ENCODE assay signal across 1 cellular context in genomic region chr10:115001506-115002381, GRCh38.
TF ChIP-seq lines count a peak whose summit lies in the region.

No MANE protein-coding gene starts in this region.

TF ChIP-seq in HepG2, 621 proteins besides CTCF, POLR2A, EP300 and RAD21 (continued from another document):
- TF ChIP-seq TEAD3 (CRISPR knock-in tag; optimal IDR thresholded peaks at IDR 0.05; ENCODE audit: borderline replicate concordance) (peak; percentile 74), ZNF414 (CRISPR knock-in tag; IDR thresholded peaks at IDR 0.05) (no peak), ZNF800 (CRISPR knock-in tag; IDR thresholded peaks at IDR 0.05) (peak; percentile 47; the same call in 1 of the 2 replicates), ZNF564 (CRISPR knock-in tag; IDR thresholded peaks at IDR 0.05) (no peak), NR2F1 (CRISPR knock-in tag; IDR thresholded peaks at IDR 0.05) (no peak), SAFB2 (CRISPR knock-in tag; IDR thresholded peaks at IDR 0.05; ENCODE audit: borderline replicate concordance, low read depth) (no peak), FOXA1 (IDR thresholded peaks at IDR 0.05) (no peak), FOXA1 (CRISPR knock-in tag; IDR thresholded peaks at IDR 0.05) (0 out of 2 replicates have a peak, but pooled peaks have one; percentile 25), SKI (IDR thresholded peaks at IDR 0.05; ENCODE audit: partially characterized antibody) (no peak), TBX2 (CRISPR knock-in tag; IDR thresholded peaks at IDR 0.05; ENCODE audit: borderline replicate concordance) (0 out of 2 replicates have a peak, but pooled peaks have one; percentile 36), ZNF775 (CRISPR knock-in tag; IDR thresholded peaks at IDR 0.05; ENCODE audit: borderline replicate concordance) (no peak), NFKB2 (CRISPR knock-in tag; IDR thresholded peaks at IDR 0.05; ENCODE audit: borderline replicate concordance) (peak; percentile 31; the same call in 1 of the 2 replicates), ZNF20 (CRISPR knock-in tag; IDR thresholded peaks at IDR 0.05) (no peak), ELF3 (CRISPR knock-in tag; IDR thresholded peaks at IDR 0.05) (peak; percentile 56; the same call in 1 of the 2 replicates), PTBP1 (IDR thresholded peaks at IDR 0.05; ENCODE audit: low read depth, low read length, poor library complexity, severe bottlenecking) (no peak), SALL1 (CRISPR knock-in tag; IDR thresholded peaks at IDR 0.05) (peak; percentile 44; the same call in 1 of the 2 replicates), MLX (CRISPR knock-in tag; IDR thresholded peaks at IDR 0.05) (peak; percentile 64; the same call in 1 of the 2 replicates), MAFK (conservative IDR thresholded peaks at IDR 0.05 in 1 of 2, IDR thresholded peaks at IDR 0.05 in 1 of 2; ENCODE audit: low read length in 2 of 2) (peak in 1 of 2 experiments; percentile 11; a peak in 1 of 4 replicates), SAP130 (CRISPR knock-in tag; IDR thresholded peaks at IDR 0.05; ENCODE audit: low read depth) (peak; percentile 37; the same call in 1 of the 2 replicates), CENPT (CRISPR knock-in tag; IDR thresholded peaks at IDR 0.05; ENCODE audit: low read depth) (no peak), PITX1 (CRISPR knock-in tag; IDR thresholded peaks at IDR 0.05) (no peak)
- TF ChIP-seq, protein P1, sequence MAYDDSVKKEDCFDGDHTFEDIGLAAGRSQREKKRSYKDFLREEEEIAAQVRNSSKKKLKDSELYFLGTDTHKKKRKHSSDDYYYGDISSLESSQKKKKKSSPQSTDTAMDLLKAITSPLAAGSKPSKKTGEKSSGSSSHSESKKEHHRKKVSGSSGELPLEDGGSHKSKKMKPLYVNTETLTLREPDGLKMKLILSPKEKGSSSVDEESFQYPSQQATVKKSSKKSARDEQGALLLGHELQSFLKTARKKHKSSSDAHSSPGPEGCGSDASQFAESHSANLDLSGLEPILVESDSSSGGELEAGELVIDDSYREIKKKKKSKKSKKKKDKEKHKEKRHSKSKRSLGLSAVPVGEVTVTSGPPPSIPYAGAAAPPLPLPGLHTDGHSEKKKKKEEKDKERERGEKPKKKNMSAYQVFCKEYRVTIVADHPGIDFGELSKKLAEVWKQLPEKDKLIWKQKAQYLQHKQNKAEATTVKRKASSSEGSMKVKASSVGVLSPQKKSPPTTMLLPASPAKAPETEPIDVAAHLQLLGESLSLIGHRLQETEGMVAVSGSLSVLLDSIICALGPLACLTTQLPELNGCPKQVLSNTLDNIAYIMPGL (CRISPR knock-in tag; IDR thresholded peaks at IDR 0.05; ENCODE audit: borderline replicate concordance in 1 of 2, low read depth in 1 of 2), result 0 out of 4 replicates have a peak, but pooled peaks of 1 of the 2 experiments have one; percentile 35
- TF ChIP-seq, protein P2, sequence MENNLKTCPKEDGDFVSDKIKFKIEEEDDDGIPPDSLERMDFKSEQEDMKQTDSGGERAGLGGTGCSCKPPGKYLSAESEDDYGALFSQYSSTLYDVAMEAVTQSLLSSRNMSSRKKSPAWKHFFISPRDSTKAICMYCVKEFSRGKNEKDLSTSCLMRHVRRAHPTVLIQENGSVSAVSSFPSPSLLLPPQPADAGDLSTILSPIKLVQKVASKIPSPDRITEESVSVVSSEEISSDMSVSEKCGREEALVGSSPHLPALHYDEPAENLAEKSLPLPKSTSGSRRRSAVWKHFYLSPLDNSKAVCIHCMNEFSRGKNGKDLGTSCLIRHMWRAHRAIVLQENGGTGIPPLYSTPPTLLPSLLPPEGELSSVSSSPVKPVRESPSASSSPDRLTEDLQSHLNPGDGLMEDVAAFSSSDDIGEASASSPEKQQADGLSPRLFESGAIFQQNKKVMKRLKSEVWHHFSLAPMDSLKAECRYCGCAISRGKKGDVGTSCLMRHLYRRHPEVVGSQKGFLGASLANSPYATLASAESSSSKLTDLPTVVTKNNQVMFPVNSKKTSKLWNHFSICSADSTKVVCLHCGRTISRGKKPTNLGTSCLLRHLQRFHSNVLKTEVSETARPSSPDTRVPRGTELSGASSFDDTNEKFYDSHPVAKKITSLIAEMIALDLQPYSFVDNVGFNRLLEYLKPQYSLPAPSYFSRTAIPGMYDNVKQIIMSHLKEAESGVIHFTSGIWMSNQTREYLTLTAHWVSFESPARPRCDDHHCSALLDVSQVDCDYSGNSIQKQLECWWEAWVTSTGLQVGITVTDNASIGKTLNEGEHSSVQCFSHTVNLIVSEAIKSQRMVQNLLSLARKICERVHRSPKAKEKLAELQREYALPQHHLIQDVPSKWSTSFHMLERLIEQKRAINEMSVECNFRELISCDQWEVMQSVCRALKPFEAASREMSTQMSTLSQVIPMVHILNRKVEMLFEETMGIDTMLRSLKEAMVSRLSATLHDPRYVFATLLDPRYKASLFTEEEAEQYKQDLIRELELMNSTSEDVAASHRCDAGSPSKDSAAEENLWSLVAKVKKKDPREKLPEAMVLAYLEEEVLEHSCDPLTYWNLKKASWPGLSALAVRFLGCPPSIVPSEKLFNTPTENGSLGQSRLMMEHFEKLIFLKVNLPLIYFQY (CRISPR knock-in tag; IDR thresholded peaks at IDR 0.05; ENCODE audit: borderline replicate concordance), result no peak
- TF ChIP-seq, protein P3, sequence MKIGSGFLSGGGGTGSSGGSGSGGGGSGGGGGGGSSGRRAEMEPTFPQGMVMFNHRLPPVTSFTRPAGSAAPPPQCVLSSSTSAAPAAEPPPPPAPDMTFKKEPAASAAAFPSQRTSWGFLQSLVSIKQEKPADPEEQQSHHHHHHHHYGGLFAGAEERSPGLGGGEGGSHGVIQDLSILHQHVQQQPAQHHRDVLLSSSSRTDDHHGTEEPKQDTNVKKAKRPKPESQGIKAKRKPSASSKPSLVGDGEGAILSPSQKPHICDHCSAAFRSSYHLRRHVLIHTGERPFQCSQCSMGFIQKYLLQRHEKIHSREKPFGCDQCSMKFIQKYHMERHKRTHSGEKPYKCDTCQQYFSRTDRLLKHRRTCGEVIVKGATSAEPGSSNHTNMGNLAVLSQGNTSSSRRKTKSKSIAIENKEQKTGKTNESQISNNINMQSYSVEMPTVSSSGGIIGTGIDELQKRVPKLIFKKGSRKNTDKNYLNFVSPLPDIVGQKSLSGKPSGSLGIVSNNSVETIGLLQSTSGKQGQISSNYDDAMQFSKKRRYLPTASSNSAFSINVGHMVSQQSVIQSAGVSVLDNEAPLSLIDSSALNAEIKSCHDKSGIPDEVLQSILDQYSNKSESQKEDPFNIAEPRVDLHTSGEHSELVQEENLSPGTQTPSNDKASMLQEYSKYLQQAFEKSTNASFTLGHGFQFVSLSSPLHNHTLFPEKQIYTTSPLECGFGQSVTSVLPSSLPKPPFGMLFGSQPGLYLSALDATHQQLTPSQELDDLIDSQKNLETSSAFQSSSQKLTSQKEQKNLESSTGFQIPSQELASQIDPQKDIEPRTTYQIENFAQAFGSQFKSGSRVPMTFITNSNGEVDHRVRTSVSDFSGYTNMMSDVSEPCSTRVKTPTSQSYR (CRISPR knock-in tag; IDR thresholded peaks at IDR 0.05; ENCODE audit: borderline replicate concordance), result no peak
- TF ChIP-seq, protein P4, sequence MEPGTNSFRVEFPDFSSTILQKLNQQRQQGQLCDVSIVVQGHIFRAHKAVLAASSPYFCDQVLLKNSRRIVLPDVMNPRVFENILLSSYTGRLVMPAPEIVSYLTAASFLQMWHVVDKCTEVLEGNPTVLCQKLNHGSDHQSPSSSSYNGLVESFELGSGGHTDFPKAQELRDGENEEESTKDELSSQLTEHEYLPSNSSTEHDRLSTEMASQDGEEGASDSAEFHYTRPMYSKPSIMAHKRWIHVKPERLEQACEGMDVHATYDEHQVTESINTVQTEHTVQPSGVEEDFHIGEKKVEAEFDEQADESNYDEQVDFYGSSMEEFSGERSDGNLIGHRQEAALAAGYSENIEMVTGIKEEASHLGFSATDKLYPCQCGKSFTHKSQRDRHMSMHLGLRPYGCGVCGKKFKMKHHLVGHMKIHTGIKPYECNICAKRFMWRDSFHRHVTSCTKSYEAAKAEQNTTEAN (CRISPR knock-in tag; conservative IDR thresholded peaks at IDR 0.05), result no peak
